Comparison of ENCODE assay signal across 18 cellular contexts in genomic region chr1:21244154-21244553, GRCh38. TPM values are rescaled to one million over a fixed set of nuclear protein-coding genes. Genes with fewer than 3 reads are reported as not detected.
A peak's percentile ranks its signal among the peaks of the same experiment; 100 is the strongest.
DNase-seq lines count a peak whose midpoint lies in the region; ATAC-seq, FAIRE-seq and TF ChIP-seq lines count a peak whose summit lies in the region.
"Had no signal": no experiment of that assay in that cellular context is flagged by ENCODE, and none has a peak within 500 bp of the region (broad histone marks: within the 10 kb centered on the region; RNA-seq: fewer than 3 reads in every experiment).

No MANE protein-coding gene starts in this region.

- no peak overlapping the region for H3K4me3 ChIP-seq in upper lobe of right lung
- H3K4me3 ChIP-seq: BLaER1 had no signal

- no peaks in the 10 kb centered on the region for H3K27me3 Mint-ChIP-seq in activated naive CD4-positive, alpha-beta T cell treated with anti-CD3 and anti-CD28 coated beads, Interleukin-2, amount 10 ng/mL, durations not matched to agents 7 days and 5 days
- no peaks in the 10 kb centered on the region for H3K27me3 Mint-ChIP-seq in activated CD8-positive, alpha-beta memory T cell treated with anti-CD3 and anti-CD28 coated beads, Interleukin-2, amount 10 ng/mL, durations not matched to agents 7 days and 5 days
- H3K27me3 Mint-ChIP-seq: CD4-positive, CD25-positive, alpha-beta regulatory T cell had no signal

- no peak for TF ChIP-seq CTCF in upper lobe of right lung (IDR thresholded peaks at IDR 0.05)

- no peak overlapping the region for H3K27ac ChIP-seq in upper lobe of right lung
- H3K27ac ChIP-seq: BLaER1, HL-60 had no signal

- no peak for DNase-seq in activated naive CD4-positive, alpha-beta T cell treated with anti-CD3 and anti-CD28 coated beads, Interleukin-2, amount 10 ng/mL, durations not matched to agents 7 days and 5 days
- no peak for DNase-seq in activated naive CD4-positive, alpha-beta T cell treated with anti-CD3 and anti-CD28 coated beads, Interleukin-2, amount 50 U/mL, for 16 hours
- DNase-seq in RCC 7860 (ENCODE audit: low spot score) = peak; percentile 16
- peak; percentile 47 for DNase-seq in kidney tubule cell (ENCODE audit: low spot score)
- no peak for DNase-seq in upper lobe of right lung
- no peak for DNase-seq in activated CD8-positive, alpha-beta memory T cell treated with anti-CD3 and anti-CD28 coated beads, Interleukin-2, amount 10 ng/mL, durations not matched to agents 7 days and 5 days
- DNase-seq: 8988T; AML-193; CD4-positive, CD25-positive, alpha-beta regulatory T cell; DMS153; DND-41; GF-D8; HCEC 1CT; HFFc6 had no signal

- H3K36me3 Mint-ChIP-seq in activated naive CD4-positive, alpha-beta T cell treated with anti-CD3 and anti-CD28 coated beads, Interleukin-2, amount 10 ng/mL, durations not matched to agents 7 days and 5 days = peaks cover 46% of the 10 kb centered on the region
- H3K36me3 Mint-ChIP-seq in activated CD8-positive, alpha-beta memory T cell treated with anti-CD3 and anti-CD28 coated beads, Interleukin-2, amount 10 ng/mL, durations not matched to agents 7 days and 5 days = peaks cover 25% of the 10 kb centered on the region

- H3K4me3 Mint-ChIP-seq in activated naive CD4-positive, alpha-beta T cell treated with anti-CD3 and anti-CD28 coated beads, Interleukin-2, amount 10 ng/mL, durations not matched to agents 7 days and 5 days = no peak overlapping the region
- no peak overlapping the region for H3K4me3 Mint-ChIP-seq in activated CD8-positive, alpha-beta memory T cell treated with anti-CD3 and anti-CD28 coated beads, Interleukin-2, amount 10 ng/mL, durations not matched to agents 7 days and 5 days
- H3K4me3 Mint-ChIP-seq: CD4-positive, CD25-positive, alpha-beta regulatory T cell; HFFc6 had no signal

- H3K27me3 ChIP-seq in upper lobe of right lung = no peaks in the 10 kb centered on the region
- H3K27me3 ChIP-seq: BLaER1 had no signal

- ATAC-seq in upper lobe of right lung (peak; percentile 12), HG02588 (IDR thresholded peaks at IDR 0.05; ENCODE audit: unreplicated experiment) (no peak), GM19452 (IDR thresholded peaks at IDR 0.05; ENCODE audit: unreplicated experiment) (no peak)
- ATAC-seq in activated CD8-positive, alpha-beta memory T cell treated with anti-CD3 and anti-CD28 coated beads, Interleukin-2, amount 10 ng/mL, durations not matched to agents 7 days and 5 days = no peak

- no peaks in the 10 kb centered on the region for H3K4me1 Mint-ChIP-seq in activated naive CD4-positive, alpha-beta T cell treated with anti-CD3 and anti-CD28 coated beads, Interleukin-2, amount 10 ng/mL, durations not matched to agents 7 days and 5 days
- peaks cover 7% of the 10 kb centered on the region for H3K4me1 Mint-ChIP-seq in activated CD8-positive, alpha-beta memory T cell treated with anti-CD3 and anti-CD28 coated beads, Interleukin-2, amount 10 ng/mL, durations not matched to agents 7 days and 5 days
- H3K4me1 Mint-ChIP-seq: CD4-positive, CD25-positive, alpha-beta regulatory T cell had no signal

- CTCF ChIA-PET in activated naive CD4-positive, alpha-beta T cell treated with anti-CD3 and anti-CD28 coated beads, Interleukin-2, amount 10 ng/mL, durations not matched to agents 7 days and 5 days (lab: Charles Lee) = interaction anchor here (1.1 to 7.3 kb wide), 5 partner anchors 11 to 81 kb away, joined by 3 to 46 read pairs (median 6); no protein-coding TSS in a partner anchor
- CTCF ChIA-PET in activated CD8-positive, alpha-beta memory T cell treated with anti-CD3 and anti-CD28 coated beads, Interleukin-2, amount 10 ng/mL, durations not matched to agents 7 days and 5 days (lab: Charles Lee) = interaction anchor here (1.6 to 2.5 kb wide), 3 partner anchors 12 to 124 kb away, joined by 6 to 14 read pairs (median 8); no protein-coding TSS in a partner anchor

- no peak for FAIRE-seq in RCC 7860 (lab: Jason Lieb, UNC)

- no peaks in the 10 kb centered on the region for H3K9me3 ChIP-seq in upper lobe of right lung
- H3K9me3 ChIP-seq: BLaER1 had no signal

- H3K27ac Mint-ChIP-seq in activated naive CD4-positive, alpha-beta T cell treated with anti-CD3 and anti-CD28 coated beads, Interleukin-2, amount 10 ng/mL, durations not matched to agents 7 days and 5 days = peak overlapping the region; percentile 52
- H3K27ac Mint-ChIP-seq in activated CD8-positive, alpha-beta memory T cell treated with anti-CD3 and anti-CD28 coated beads, Interleukin-2, amount 10 ng/mL, durations not matched to agents 7 days and 5 days = no peak overlapping the region
- H3K27ac Mint-ChIP-seq: CD4-positive, CD25-positive, alpha-beta regulatory T cell; HFFc6 had no signal

- intact Hi-C loops in upper lobe of right lung (cut with DNase I) = no loop called here

- peaks cover 53% of the 10 kb centered on the region for H3K36me3 ChIP-seq in upper lobe of right lung

- no peaks in the 10 kb centered on the region for H3K4me1 ChIP-seq in upper lobe of right lung

- no peaks in the 10 kb centered on the region for H3K9me3 Mint-ChIP-seq in activated naive CD4-positive, alpha-beta T cell treated with anti-CD3 and anti-CD28 coated beads, Interleukin-2, amount 10 ng/mL, durations not matched to agents 7 days and 5 days
- H3K9me3 Mint-ChIP-seq in activated CD8-positive, alpha-beta memory T cell treated with anti-CD3 and anti-CD28 coated beads, Interleukin-2, amount 10 ng/mL, durations not matched to agents 7 days and 5 days (ENCODE audit: low read depth) = no peaks in the 10 kb centered on the region
- H3K9me3 Mint-ChIP-seq: CD4-positive, CD25-positive, alpha-beta regulatory T cell; HFFc6 had no signal

RNA-seq across cellular contexts. Expression of gene ECE1, which starts 46.1 kb away (rescaled TPM):
- total RNA-seq in upper lobe of right lung = 108 TPM
- total RNA-seq in activated CD8-positive, alpha-beta memory T cell treated with anti-CD3 and anti-CD28 coated beads, Interleukin-2, amount 10 ng/mL, durations not matched to agents 7 days and 5 days = 10 to 100 TPM; 46.6 to 87.5 TPM

Comparison
In these comparisons a context has a peak if more than half of its experiments do, and no peak if none do; other contexts are left out.
1. DNase-seq: peak in RCC 7860 (single experiment) and kidney tubule cell (single experiment); none in activated naive CD4-positive, alpha-beta T cell treated with anti-CD3 and anti-CD28 coated beads, Interleukin-2, amount 10 ng/mL, durations not matched to agents 7 days and 5 days (single experiment), activated naive CD4-positive, alpha-beta T cell treated with anti-CD3 and anti-CD28 coated beads, Interleukin-2, amount 50 U/mL, for 16 hours (single experiment), upper lobe of right lung (single experiment) and activated CD8-positive, alpha-beta memory T cell treated with anti-CD3 and anti-CD28 coated beads, Interleukin-2, amount 10 ng/mL, durations not matched to agents 7 days and 5 days (single experiment).